ENCODE assay signal across 13 cellular contexts in genomic region chr4:8472166-8472688, GRCh38. TPM values are rescaled to one million over a fixed set of nuclear protein-coding genes. Genes with fewer than 3 reads are reported as not detected.
DNase-seq lines count a peak whose midpoint lies in the region; ATAC-seq, FAIRE-seq and TF ChIP-seq lines count a peak whose summit lies in the region.
"Had no signal": no experiment of that assay in that cellular context is flagged by ENCODE, and none has a peak within 500 bp of the region (broad histone marks: within the 10 kb centered on the region; RNA-seq: fewer than 3 reads in every experiment).

No MANE protein-coding gene starts in this region.

- H4K20me1 ChIP-seq in neural progenitor cell (ENCODE audit: low read depth) = no peaks in the 10 kb centered on the region

- H3K4me3 ChIP-seq in heart left ventricle (no peak overlapping the region), coronary artery (no peak overlapping the region), neural progenitor cell (no peak overlapping the region), urinary bladder (ENCODE audit: low read depth, low read length) (no peak overlapping the region)
- H3K4me3 ChIP-seq: tibial nerve had no signal

- no peak for TF ChIP-seq POLR2A in heart left ventricle (IDR thresholded peaks at IDR 0.05)

- WGBS in heart left ventricle, 4 donors = 81 to 91% (median 86%) methylated on average over 8 of the region's 8 CpGs
- 45% methylated on average over 8 of the region's 8 CpGs for WGBS in urinary bladder

- no peak overlapping the region for H3K4me3 Mint-ChIP-seq in neural progenitor cell

- no peaks in the 10 kb centered on the region for H3K9me3 Mint-ChIP-seq in neural progenitor cell

- H3K79me2 ChIP-seq in neural progenitor cell (ENCODE audit: low read depth) = no peaks in the 10 kb centered on the region

- ATAC-seq in heart left ventricle (peak in 1 of 4 donors; percentile 6), Right ventricle myocardium inferior (no peak), HG03439 (IDR thresholded peaks at IDR 0.05; ENCODE audit: unreplicated experiment) (no peak)

- DNase-seq in heart left ventricle (no peak), Right ventricle myocardium inferior (ENCODE audit: missing footprints) (no peak), coronary artery (ENCODE audit: low spot score) (no peak), neural progenitor cell (ENCODE audit: low spot score) (no peak), MV-4-11 (lab: John Stamatoyannopoulos, UW) (no peak), GM19239 (ENCODE audit: insufficient read length, low spot score) (no peak)
- DNase-seq: activated CD8-positive, alpha-beta memory T cell treated with anti-CD3 and anti-CD28 coated beads, Interleukin-2, amount 50 U/mL, for 48 hours; NCI-H1092; NCI-H510A; SHP77 had no signal

- no peak overlapping the region for H3K4me2 ChIP-seq in neural progenitor cell

- peaks cover 18% of the 10 kb centered on the region for H3K4me1 Mint-ChIP-seq in neural progenitor cell

- H3K27me3 Mint-ChIP-seq in neural progenitor cell (ENCODE audit: insufficient read depth, low read depth) = peaks cover 10% of the 10 kb centered on the region

- intact Hi-C loops in heart left ventricle (cut with DNase I) = loop anchor here in 1 of 10 donors (10.0 kb wide), 1 partner anchor 443 kb away; no protein-coding TSS in a partner anchor
- intact Hi-C loops in Right ventricle myocardium inferior (cut with DNase I) = no loop called here

- H3K27ac ChIP-seq in heart left ventricle (peak overlapping the region in 8 of 12 donors; percentile 16 to 77 (median 42)), coronary artery (peak overlapping the region; percentile 55 to 89), neural progenitor cell (no peak overlapping the region), urinary bladder (ENCODE audit: low read depth) (peak overlapping the region; percentile 53)

- TF ChIP-seq CTCF in heart left ventricle (IDR thresholded peaks at IDR 0.05) (no peak), coronary artery (IDR thresholded peaks at IDR 0.05) (no peak), neural progenitor cell (IDR thresholded peaks at IDR 0.05) (no peak)

- peaks cover 0 to 55% (median 43%) of the 10 kb centered on the region in 9 donors for H3K36me3 ChIP-seq in heart left ventricle
- H3K36me3 ChIP-seq in neural progenitor cell = no peaks in the 10 kb centered on the region
- H3K36me3 ChIP-seq in urinary bladder (ENCODE audit: insufficient read depth) = no peaks in the 10 kb centered on the region

- H3K27me3 ChIP-seq in heart left ventricle (no peaks in the 10 kb centered on the region), neural progenitor cell (no peaks in the 10 kb centered on the region)
- H3K27me3 ChIP-seq: tibial nerve had no signal

- FAIRE-seq in GM19239 (lab: Jason Lieb, UNC) = no peak

- peaks cover 11% of the 10 kb centered on the region for H3K36me3 Mint-ChIP-seq in neural progenitor cell

- H3K27ac Mint-ChIP-seq in neural progenitor cell = peak overlapping the region; percentile 58

- peaks cover 0 to 23% (median 2%) of the 10 kb centered on the region in 12 donors for H3K4me1 ChIP-seq in heart left ventricle
- no peaks in the 10 kb centered on the region for H3K4me1 ChIP-seq in neural progenitor cell
- no peaks in the 10 kb centered on the region for H3K4me1 ChIP-seq in urinary bladder (ENCODE audit: insufficient read depth)

- no peaks in the 10 kb centered on the region for H3K9me3 ChIP-seq in heart left ventricle
- H3K9me3 ChIP-seq in neural progenitor cell (ENCODE audit: low read depth) = no peaks in the 10 kb centered on the region
- H3K9me3 ChIP-seq: tibial nerve had no signal

- peaks cover 6% of the 10 kb centered on the region for H3F3A ChIP-seq in neural progenitor cell (ENCODE audit: low read depth)

- H3K9ac ChIP-seq in neural progenitor cell = no peak overlapping the region

- H2AFZ ChIP-seq in neural progenitor cell (replicated peaks) = no peak overlapping the region

RNA-seq across cellular contexts. Expression of gene TRMT44, which starts 31.6 kb away (rescaled TPM):
- 10 to 100 TPM in 1 of 9 donors, 1 to 10 TPM in 8; 7.6 to 11.7 (median 8.6) TPM for total RNA-seq in heart left ventricle
- polyA plus RNA-seq in heart left ventricle = 1 to 10 TPM; 6.1 to 6.7 TPM
- 9.2 TPM for total RNA-seq in Right ventricle myocardium inferior
- total RNA-seq in neural progenitor cell (ENCODE audit: low replicate concordance) = 19.9 and 24.2 TPM in 2 replicates
- total RNA-seq in urinary bladder = 17.5 TPM
- 10.4 TPM for polyA plus RNA-seq in urinary bladder

RNA-seq across cellular contexts. Expression of gene ACOX3, which starts 31.7 kb away (rescaled TPM):
- 10 to 100 TPM; 18.8 to 51.6 (median 24.1) TPM for total RNA-seq in heart left ventricle
- 10 to 100 TPM; 16.9 to 27.0 TPM for polyA plus RNA-seq in heart left ventricle
- 25.3 TPM for total RNA-seq in Right ventricle myocardium inferior
- total RNA-seq in neural progenitor cell (ENCODE audit: low replicate concordance) = 14.0 and 20.1 TPM in 2 replicates
- total RNA-seq in urinary bladder = 36.6 TPM
- polyA plus RNA-seq in urinary bladder = 17.4 TPM
